8 cellular contexts compared by ENCODE assay signal in the genomic region with DNA sequence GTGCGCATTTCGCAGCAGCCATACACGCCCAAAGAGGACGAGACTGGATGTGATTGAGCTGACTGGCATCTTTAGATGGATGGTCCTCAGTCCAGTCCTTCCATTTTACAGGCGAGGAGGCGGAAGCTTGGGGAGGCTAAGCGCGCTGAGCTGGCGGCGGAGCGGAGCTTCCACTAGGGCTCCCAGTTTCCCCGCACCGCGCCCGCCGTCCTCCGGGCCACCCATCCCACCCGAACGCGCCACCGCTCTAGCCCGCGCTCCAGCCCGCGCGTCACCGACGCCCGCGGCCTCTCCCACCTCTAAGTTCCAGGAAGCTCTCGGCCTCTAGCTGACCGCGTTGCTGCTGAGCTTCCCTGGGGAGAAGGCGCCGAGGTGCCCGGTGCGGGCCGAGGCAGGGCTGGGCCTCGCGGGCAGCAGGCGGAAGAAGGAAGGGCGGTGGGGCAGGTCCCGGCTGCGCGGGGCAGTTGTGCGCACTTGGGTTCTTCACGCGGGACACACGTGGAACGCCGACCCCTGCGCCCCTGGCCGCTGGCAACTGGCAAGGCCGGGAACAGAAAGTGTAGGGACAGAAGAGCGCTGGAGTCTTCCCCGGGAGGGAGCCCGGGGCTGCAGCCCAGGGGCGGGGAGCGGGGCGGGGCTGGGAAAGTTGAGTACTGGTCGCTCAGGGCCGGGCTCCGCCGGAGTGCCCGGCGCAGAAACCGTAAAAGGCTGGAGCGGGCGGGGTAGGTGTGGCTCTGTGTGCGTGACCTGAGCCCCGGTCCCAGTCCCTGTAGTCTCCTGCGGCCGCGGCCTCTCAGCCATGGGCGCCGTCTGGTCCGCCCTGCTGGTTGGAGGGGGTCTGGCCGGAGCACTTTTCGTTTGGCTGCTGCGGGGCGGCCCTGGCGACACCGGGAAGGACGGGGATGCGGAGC. TPM values are rescaled to one million over a fixed set of nuclear protein-coding genes. Genes with fewer than 3 reads are reported as not detected.
DNase-seq lines count a peak whose midpoint lies in the region; ATAC-seq and TF ChIP-seq lines count a peak whose summit lies in the region.

A gene (plus strand): TSS at position 763 of the 911 bp plus-strand sequence. CDS start 37 bp downstream, at position 800.

- H3K9me3 ChIP-seq in esophagus squamous epithelium (no peaks in the 10 kb centered on the region), mucosa of descending colon (no peaks in the 10 kb centered on the region), suprapubic skin (no peaks in the 10 kb centered on the region)

- intact Hi-C loops in esophagus squamous epithelium (cut with DNase I) = loop anchor here (10.0 kb wide), 1 partner anchor 121 kb away; no protein-coding TSS in a partner anchor
- intact Hi-C loops in mucosa of descending colon (cut with DNase I, micrococcal nuclease) = loop anchor here in 1 of 2 donors (10.0 kb wide), 1 partner anchor 111 kb away; no protein-coding TSS in a partner anchor

- H3K4me1 ChIP-seq in esophagus squamous epithelium = peaks cover 0 to 44% (median 18%) of the 10 kb centered on the region in 3 donors
- peaks cover 45% of the 10 kb centered on the region for H3K4me1 ChIP-seq in mucosa of descending colon (ENCODE audit: low read depth)
- H3K4me1 ChIP-seq in suprapubic skin = peaks cover 19% of the 10 kb centered on the region

- H3K27me3 ChIP-seq in esophagus squamous epithelium (no peaks in the 10 kb centered on the region), suprapubic skin (no peaks in the 10 kb centered on the region)

- 3 to 8% methylated on average over 5 of the region's 85 CpGs for WGBS in esophagus squamous epithelium, 2 donors
- 1% methylated on average over 60 of the region's 85 CpGs for WGBS in suprapubic skin

- peaks cover 42% of the 10 kb centered on the region for H3K4me1 Mint-ChIP-seq in activated CD8-positive, alpha-beta memory T cell treated with anti-CD3 and anti-CD28 coated beads, Interleukin-2, amount 10 ng/mL, durations not matched to agents 7 days and 5 days

- H3K9me3 Mint-ChIP-seq in activated CD8-positive, alpha-beta memory T cell treated with anti-CD3 and anti-CD28 coated beads, Interleukin-2, amount 10 ng/mL, durations not matched to agents 7 days and 5 days (ENCODE audit: low read depth) = no peaks in the 10 kb centered on the region

- ATAC-seq in activated CD8-positive, alpha-beta memory T cell treated with anti-CD3 and anti-CD28 coated beads, Interleukin-2, amount 10 ng/mL, durations not matched to agents 7 days and 5 days = peak; percentile 47
- peak; percentile 86 for ATAC-seq in mucosa of descending colon

- CTCF ChIA-PET in activated CD8-positive, alpha-beta memory T cell treated with anti-CD3 and anti-CD28 coated beads, Interleukin-2, amount 10 ng/mL, durations not matched to agents 7 days and 5 days (lab: Charles Lee) = interaction anchor here (0.9 to 3.1 kb wide), 6 partner anchors 10 to 158 kb away, joined by 3 to 16 read pairs (median 8); a partner anchor contains a TSS

- peak within 1 kb of the TSS; percentile 57 for H3K27ac Mint-ChIP-seq in activated CD8-positive, alpha-beta memory T cell treated with anti-CD3 and anti-CD28 coated beads, Interleukin-2, amount 10 ng/mL, durations not matched to agents 7 days and 5 days

- peak within 1 kb of the TSS; percentile 61 for H3K4me3 Mint-ChIP-seq in activated CD8-positive, alpha-beta memory T cell treated with anti-CD3 and anti-CD28 coated beads, Interleukin-2, amount 10 ng/mL, durations not matched to agents 7 days and 5 days

- H3K4me3 ChIP-seq in esophagus squamous epithelium (peak within 1 kb of the TSS; percentile 80 to 96 (median 84)), mucosa of descending colon (peak within 1 kb of the TSS; percentile 69), suprapubic skin (peak within 1 kb of the TSS; percentile 94)

- in situ Hi-C loops in GM13977 (cut with MboI; ENCODE audit: low pct_unique_long_range_greater_than_20kb, low sequenced_read_pairs, unreplicated experiment) = no loop called here

- peaks cover 53% of the 10 kb centered on the region for H3K27me3 Mint-ChIP-seq in activated CD8-positive, alpha-beta memory T cell treated with anti-CD3 and anti-CD28 coated beads, Interleukin-2, amount 10 ng/mL, durations not matched to agents 7 days and 5 days

- H3K36me3 ChIP-seq in esophagus squamous epithelium (peaks cover 0 to 19% (median 0%) of the 10 kb centered on the region in 3 donors), mucosa of descending colon (ENCODE audit: low read depth) (no peaks in the 10 kb centered on the region), suprapubic skin (no peaks in the 10 kb centered on the region)

- H3K27ac ChIP-seq in esophagus squamous epithelium = peak within 1 kb of the TSS; percentile 79 to 93 (median 84)
- peak within 1 kb of the TSS; percentile 62 for H3K27ac ChIP-seq in suprapubic skin

- TF ChIP-seq CTCF in GM13977 (IDR thresholded peaks at IDR 0.05; ENCODE audit: extremely low read depth, insufficient read depth, missing control alignments) (no peak), esophagus squamous epithelium (IDR thresholded peaks at IDR 0.05) (no peak), mucosa of descending colon (IDR thresholded peaks at IDR 0.05) (no peak), suprapubic skin (IDR thresholded peaks at IDR 0.05) (no peak)

- no peak for TF ChIP-seq EP300 in suprapubic skin (IDR thresholded peaks at IDR 0.05)

- H3K36me3 Mint-ChIP-seq in activated CD8-positive, alpha-beta memory T cell treated with anti-CD3 and anti-CD28 coated beads, Interleukin-2, amount 10 ng/mL, durations not matched to agents 7 days and 5 days = peaks cover 4% of the 10 kb centered on the region

- TF ChIP-seq POLR2A in esophagus squamous epithelium (IDR thresholded peaks at IDR 0.05) (peak in 2 of 4 donors; percentile 15 to 33), suprapubic skin (IDR thresholded peaks at IDR 0.05) (no peak)

- DNase-seq in AG08395 (ENCODE audit: low spot score) = peak; percentile 68
- DNase-seq in GM13977 (ENCODE audit: low spot score) = peak; percentile 37
- peak; percentile 71 for DNase-seq in NCI-H510A (lab: John Stamatoyannopoulos, UW)
- peak; percentile 48 for DNase-seq in activated CD8-positive, alpha-beta memory T cell treated with anti-CD3 and anti-CD28 coated beads, Interleukin-2, amount 10 ng/mL, durations not matched to agents 7 days and 5 days
- no peak for DNase-seq in esophagus squamous epithelium (lab: John Stamatoyannopoulos, UW)
- peak; percentile 89 to 94 (median 92) for DNase-seq in mucosa of descending colon
- DNase-seq in suprapubic skin (ENCODE audit: low spot score in 2 of 2) = peak; percentile 72 to 81
- DNase-seq in NCI-H2171 (lab: John Stamatoyannopoulos, UW) = no peak

RNA-seq across cellular contexts. Expression of the gene that starts here (rescaled TPM):
- total RNA-seq in activated CD8-positive, alpha-beta memory T cell treated with anti-CD3 and anti-CD28 coated beads, Interleukin-2, amount 10 ng/mL, durations not matched to agents 7 days and 5 days = 1 to 10 TPM in 1 of 2 experiments, under 1 TPM in 1; 0.52 to 1.2 TPM
- total RNA-seq in esophagus squamous epithelium (1 to 10 TPM; 1.8 to 3.8 (median 2.4) TPM), mucosa of descending colon (10 to 100 TPM; 11.9 to 34.3 (median 19.7) TPM), suprapubic skin (under 1 TPM; 0.47 to 0.76 (median 0.55) TPM)

Comparison
In these comparisons a context has a peak if more than half of its experiments do, and no peak if none do; other contexts are left out.
1. Peak in DNase-seq, H3K4me3 ChIP-seq and H3K27ac ChIP-seq in suprapubic skin; RNA of the gene not detected or under 1 TPM.
2. DNase-seq: peak in AG08395 (single experiment), GM13977 (single experiment), NCI-H510A (single experiment), activated CD8-positive, alpha-beta memory T cell treated with anti-CD3 and anti-CD28 coated beads, Interleukin-2, amount 10 ng/mL, durations not matched to agents 7 days and 5 days (single experiment) and mucosa of descending colon (3 of 3); none in esophagus squamous epithelium (single experiment) and NCI-H2171 (single experiment).
3. Peak in every context shown above with its lines, with median percentiles within 50 percentile points of each other: H3K4me3 ChIP-seq.